ENCODE assay signal across 1 cellular context in genomic region chr19:10651821-10652220, GRCh38.
TF ChIP-seq lines count a peak whose summit lies in the region.

No MANE protein-coding gene starts in this region.

TF ChIP-seq in HCT116, 20 proteins besides CTCF, POLR2A, EP300 and RAD21 (continued from another document):
- no peak for TF ChIP-seq REST (IDR thresholded peaks at IDR 0.05; ENCODE audit: low read depth)
- TF ChIP-seq POLR2AphosphoS5 (IDR thresholded peaks at IDR 0.05; ENCODE audit: low read depth, low read length), result peak; percentile 22; the same call in 1 of the 2 replicates
- TF ChIP-seq SRF (IDR thresholded peaks at IDR 0.05; ENCODE audit: low read depth), result no peak
- TF ChIP-seq EGR1 (IDR thresholded peaks at IDR 0.05; ENCODE audit: low read depth), result no peak
TF ChIP-seq in HCT116: peak in this region for 1.
